In genomic region chr10:78412605-78413004, GRCh38 we compare ENCODE assay signal across 21 cellular contexts.
DNase-seq lines count a peak whose midpoint lies in the region; ATAC-seq, FAIRE-seq and TF ChIP-seq lines count a peak whose summit lies in the region.
"Had no signal": no experiment of that assay in that cellular context is flagged by ENCODE, and none has a peak within 500 bp of the region (broad histone marks: within the 10 kb centered on the region; RNA-seq: fewer than 3 reads in every experiment).

No MANE protein-coding gene starts in this region.

- H3K36me3 ChIP-seq in small intestine (ENCODE audit: control insufficient read depth in 2 of 2, insufficient read depth in 2 of 2, low read length in 2 of 2) (no peaks in the 10 kb centered on the region), testis (ENCODE audit: low read depth, missing control alignments) (no peaks in the 10 kb centered on the region)
- H3K36me3 ChIP-seq: BLaER1, SJSA1 had no signal

- H3K4me1 ChIP-seq in small intestine (ENCODE audit: control insufficient read depth in 2 of 2, insufficient read depth in 1 of 2, low read depth in 1 of 2, low read length in 1 of 2) (no peaks in the 10 kb centered on the region), testis (peaks cover 9% of the 10 kb centered on the region)

- H3K27me3 ChIP-seq in small intestine (ENCODE audit: control insufficient read depth in 2 of 2, insufficient read depth in 2 of 2, low read length in 2 of 2) (no peaks in the 10 kb centered on the region), testis (no peaks in the 10 kb centered on the region)
- H3K27me3 ChIP-seq: BLaER1, SJSA1 had no signal

- H3K36me3 Mint-ChIP-seq in activated naive CD4-positive, alpha-beta T cell treated with anti-CD3 and anti-CD28 coated beads, Interleukin-2, amount 50 U/mL, for 24 hours: no peaks in the 10 kb centered on the region
- H3K36me3 Mint-ChIP-seq: CD8-positive, alpha-beta T cell had no signal

- no peak overlapping the region for H3K4me3 Mint-ChIP-seq in activated naive CD4-positive, alpha-beta T cell treated with anti-CD3 and anti-CD28 coated beads, Interleukin-2, amount 50 U/mL, for 24 hours
- H3K4me3 Mint-ChIP-seq: CD8-positive, alpha-beta T cell had no signal

- ATAC-seq in sciatic nerve: no peak
- no peak for ATAC-seq in GM19463 (IDR thresholded peaks at IDR 0.05; ENCODE audit: unreplicated experiment)
- ATAC-seq: CD8-positive, alpha-beta T cell; Right ventricle myocardium inferior had no signal

- no peaks in the 10 kb centered on the region for H3K4me1 Mint-ChIP-seq in activated naive CD4-positive, alpha-beta T cell treated with anti-CD3 and anti-CD28 coated beads, Interleukin-2, amount 50 U/mL, for 24 hours

- TF ChIP-seq CTCF in testis (IDR thresholded peaks at IDR 0.05): no peak

- H3K9me3 Mint-ChIP-seq in activated naive CD4-positive, alpha-beta T cell treated with anti-CD3 and anti-CD28 coated beads, Interleukin-2, amount 50 U/mL, for 24 hours: no peaks in the 10 kb centered on the region
- H3K9me3 Mint-ChIP-seq: CD8-positive, alpha-beta T cell had no signal

- intact Hi-C loops in sciatic nerve (cut with DNase I): no loop called here
- intact Hi-C loops in testis (cut with DNase I; ENCODE audit: low total_unique reads): no loop called here

- H3K9me3 ChIP-seq in small intestine (ENCODE audit: control insufficient read depth, low read depth): no peaks in the 10 kb centered on the region
- H3K9me3 ChIP-seq in testis: no peaks in the 10 kb centered on the region
- H3K9me3 ChIP-seq: BLaER1, SJSA1 had no signal

- H3K27ac Mint-ChIP-seq in activated naive CD4-positive, alpha-beta T cell treated with anti-CD3 and anti-CD28 coated beads, Interleukin-2, amount 50 U/mL, for 24 hours: peak overlapping the region; percentile 3
- H3K27ac Mint-ChIP-seq: CD8-positive, alpha-beta T cell had no signal

- FAIRE-seq in small intestine (lab: Jason Lieb, UNC): no peak
- FAIRE-seq: GM12892 had no signal

- no peak overlapping the region for H3K4me3 ChIP-seq in small intestine (ENCODE audit: low read depth in 1 of 2, low read length in 2 of 2)
- no peak overlapping the region for H3K4me3 ChIP-seq in testis
- H3K4me3 ChIP-seq: BLaER1, SJSA1 had no signal

- 58 to 74% (median 66%) methylated on average over 4 of the region's 4 CpGs for WGBS in small intestine, 3 donors
- WGBS in testis, 2 donors: 88 to 93% methylated on average over 4 of the region's 4 CpGs

- TF ChIP-seq POLR2A in testis (IDR thresholded peaks at IDR 0.05): no peak

- no peak for DNase-seq in activated naive CD4-positive, alpha-beta T cell (lab: John Stamatoyannopoulos, UW)
- DNase-seq in islet precursor cell (peak; percentile 22), sciatic nerve (ENCODE audit: low spot score) (peak; percentile 12), cerebellum (ENCODE audit: low spot score) (no peak), small intestine (no peak), testis (no peak)
- DNase-seq: ACHN; CD8-positive, alpha-beta T cell; GOT3; Kasumi-1; NCI-H1694; NCI-H2081; NCI-H2171 treated with DMSO at 0.1 percent for 48 hours; NCI-H526 had no signal

- peaks cover 2% of the 10 kb centered on the region for H3K27me3 Mint-ChIP-seq in activated naive CD4-positive, alpha-beta T cell treated with anti-CD3 and anti-CD28 coated beads, Interleukin-2, amount 50 U/mL, for 24 hours

- H3K27ac ChIP-seq in small intestine (ENCODE audit: low read depth in 1 of 2, low read length in 1 of 2): no peak overlapping the region
- no peak overlapping the region for H3K27ac ChIP-seq in testis
- H3K27ac ChIP-seq: 22Rv1, BLaER1, SJSA1 had no signal

Comparison
In these comparisons a context has a peak if more than half of its experiments do, and no peak if none do; other contexts are left out.
1. DNase-seq: peak in islet precursor cell (single experiment) and sciatic nerve (single experiment); none in activated naive CD4-positive, alpha-beta T cell (0 of 4), cerebellum (single experiment), small intestine (single experiment) and testis (single experiment).